ENCODE assay signal across 1 cellular context in the genomic region with DNA sequence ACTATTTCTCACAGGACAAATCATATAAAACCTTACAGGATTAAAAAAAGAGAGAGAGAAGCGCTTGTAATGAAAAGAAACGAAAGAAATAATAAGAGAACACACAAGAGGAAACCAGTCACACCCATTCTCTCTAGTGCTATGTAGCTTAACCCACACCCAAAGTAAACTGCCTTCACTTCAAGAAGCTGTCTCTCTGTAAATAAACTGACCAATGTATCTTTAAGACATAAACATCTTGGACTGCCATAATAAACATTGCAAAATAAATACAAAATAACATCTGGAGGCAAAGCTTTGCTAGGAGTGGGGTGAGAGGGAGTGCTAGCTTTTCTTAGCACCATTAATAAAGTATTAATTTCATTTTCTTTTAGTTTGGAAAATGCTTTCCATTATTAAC.
TF ChIP-seq lines count a peak whose summit lies in the region.

No MANE protein-coding gene starts in this region.

TF ChIP-seq in IMR-90, 13 proteins besides CTCF, POLR2A, EP300 and RAD21 (continued from another document):
- TF ChIP-seq SMC3 (IDR thresholded peaks at IDR 0.05; ENCODE audit: low read depth, low read length): no peak
- TF ChIP-seq, protein P1, sequence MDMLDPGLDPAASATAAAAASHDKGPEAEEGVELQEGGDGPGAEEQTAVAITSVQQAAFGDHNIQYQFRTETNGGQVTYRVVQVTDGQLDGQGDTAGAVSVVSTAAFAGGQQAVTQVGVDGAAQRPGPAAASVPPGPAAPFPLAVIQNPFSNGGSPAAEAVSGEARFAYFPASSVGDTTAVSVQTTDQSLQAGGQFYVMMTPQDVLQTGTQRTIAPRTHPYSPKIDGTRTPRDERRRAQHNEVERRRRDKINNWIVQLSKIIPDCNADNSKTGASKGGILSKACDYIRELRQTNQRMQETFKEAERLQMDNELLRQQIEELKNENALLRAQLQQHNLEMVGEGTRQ (IDR thresholded peaks at IDR 0.05; ENCODE audit: low read depth, low read length): no peak
- no peak for TF ChIP-seq MAFK (IDR thresholded peaks at IDR 0.05; ENCODE audit: low read depth, low read length)
- no peak for TF ChIP-seq MXI1 (IDR thresholded peaks at IDR 0.05; ENCODE audit: borderline replicate concordance, low read depth, low read length)
